8 cellular contexts compared by ENCODE assay signal in genomic region chr5:136020383-136021015, GRCh38.
DNase-seq lines count a peak whose midpoint lies in the region; ATAC-seq and TF ChIP-seq lines count a peak whose summit lies in the region.

No MANE protein-coding gene starts in this region.

- peaks cover 11% of the 10 kb centered on the region for H3K27me3 Mint-ChIP-seq in activated naive CD4-positive, alpha-beta T cell treated with anti-CD3 and anti-CD28 coated beads, Interleukin-2, amount 10 ng/mL, durations not matched to agents 7 days and 5 days

- H3K36me3 ChIP-seq in RWPE2 (ENCODE audit: low read depth) = no peaks in the 10 kb centered on the region
- H3K36me3 ChIP-seq in subcutaneous abdominal adipose tissue (ENCODE audit: control insufficient read depth in 5 of 5, insufficient read depth in 5 of 5, low read length in 5 of 5) = no peaks in the 10 kb centered on the region

- TF ChIP-seq CTCF in RWPE2 (IDR thresholded peaks at IDR 0.05; ENCODE audit: poor library complexity, severe bottlenecking) = no peak

- peak; percentile 43 for DNase-seq in activated naive CD4-positive, alpha-beta T cell treated with Interleukin-2 at 50 U/mL for 16 hours
- no peak for DNase-seq in activated naive CD4-positive, alpha-beta T cell treated with anti-CD3 and anti-CD28 coated beads, Interleukin-2, amount 10 ng/mL, durations not matched to agents 7 days and 5 days
- DNase-seq in RWPE2 (ENCODE audit: low spot score) (peak; percentile 98), fibroblast of the conjunctiva (ENCODE audit: low read depth) (peak; percentile 93), NCI-H2196 (lab: John Stamatoyannopoulos, UW; ENCODE audit: unreplicated experiment) (no peak)
- DNase-seq in activated CD4-positive, CD25-positive, alpha-beta regulatory T cell (lab: John Stamatoyannopoulos, UW) = no peak

- H3K9me3 ChIP-seq in RWPE2 (ENCODE audit: severe bottlenecking) = no peaks in the 10 kb centered on the region
- H3K9me3 ChIP-seq in subcutaneous abdominal adipose tissue (ENCODE audit: control insufficient read depth in 5 of 5, low read length in 5 of 5) = no peaks in the 10 kb centered on the region

- ATAC-seq in RWPE2 (ENCODE audit: low read depth) = peak; percentile 82
- ATAC-seq in HG02884 (IDR thresholded peaks at IDR 0.05; ENCODE audit: unreplicated experiment) = no peak

- H3K4me3 ChIP-seq in RWPE2 (ENCODE audit: severe bottlenecking) (no peak overlapping the region), subcutaneous abdominal adipose tissue (ENCODE audit: low read depth in 1 of 5, low read length in 5 of 5) (no peak overlapping the region)

- H3K27ac Mint-ChIP-seq in activated naive CD4-positive, alpha-beta T cell treated with anti-CD3 and anti-CD28 coated beads, Interleukin-2, amount 10 ng/mL, durations not matched to agents 7 days and 5 days = no peak overlapping the region

- H3K4me1 ChIP-seq in RWPE2 (ENCODE audit: insufficient read depth, poor library complexity, severe bottlenecking) = peaks cover 47% of the 10 kb centered on the region
- H3K4me1 ChIP-seq in subcutaneous abdominal adipose tissue (ENCODE audit: control insufficient read depth in 5 of 5, insufficient read depth in 5 of 5, low read length in 5 of 5) = peaks cover 10 to 55% (median 34%) of the 10 kb centered on the region in 5 donors

- H3K27ac ChIP-seq in RWPE2 (ENCODE audit: poor library complexity, severe bottlenecking) (peak overlapping the region; percentile 99), subcutaneous abdominal adipose tissue (ENCODE audit: low read depth, low read length) (peak overlapping the region; percentile 32)

- no peaks in the 10 kb centered on the region for H3K36me3 Mint-ChIP-seq in activated naive CD4-positive, alpha-beta T cell treated with anti-CD3 and anti-CD28 coated beads, Interleukin-2, amount 10 ng/mL, durations not matched to agents 7 days and 5 days

- H3K27me3 ChIP-seq in RWPE2 (ENCODE audit: insufficient read depth, poor library complexity, severe bottlenecking) = no peaks in the 10 kb centered on the region
- peaks cover 0 to 3% (median 0%) of the 10 kb centered on the region in 5 donors for H3K27me3 ChIP-seq in subcutaneous abdominal adipose tissue (ENCODE audit: control insufficient read depth in 5 of 5, insufficient read depth in 4 of 5, low read length in 5 of 5)

- H3K4me1 Mint-ChIP-seq in activated naive CD4-positive, alpha-beta T cell treated with anti-CD3 and anti-CD28 coated beads, Interleukin-2, amount 10 ng/mL, durations not matched to agents 7 days and 5 days = no peaks in the 10 kb centered on the region

- CTCF ChIA-PET in activated naive CD4-positive, alpha-beta T cell treated with anti-CD3 and anti-CD28 coated beads, Interleukin-2, amount 10 ng/mL, durations not matched to agents 7 days and 5 days (lab: Charles Lee) = no interaction called here

- H3K9ac ChIP-seq in subcutaneous abdominal adipose tissue (ENCODE audit: low read length in 5 of 5) = no peak overlapping the region

- no peaks in the 10 kb centered on the region for H3K9me3 Mint-ChIP-seq in activated naive CD4-positive, alpha-beta T cell treated with anti-CD3 and anti-CD28 coated beads, Interleukin-2, amount 10 ng/mL, durations not matched to agents 7 days and 5 days

- H3K4me3 Mint-ChIP-seq in activated naive CD4-positive, alpha-beta T cell treated with anti-CD3 and anti-CD28 coated beads, Interleukin-2, amount 10 ng/mL, durations not matched to agents 7 days and 5 days = no peak overlapping the region

Comparison
In these comparisons a context has a peak if more than half of its experiments do, and no peak if none do; other contexts are left out.
1. DNase-seq: peak in activated naive CD4-positive, alpha-beta T cell treated with Interleukin-2 at 50 U/mL for 16 hours (single experiment), RWPE2 (single experiment) and fibroblast of the conjunctiva (single experiment); none in activated naive CD4-positive, alpha-beta T cell treated with anti-CD3 and anti-CD28 coated beads, Interleukin-2, amount 10 ng/mL, durations not matched to agents 7 days and 5 days (single experiment), activated CD4-positive, CD25-positive, alpha-beta regulatory T cell (0 of 4) and NCI-H2196 (single experiment).